Comparison of ENCODE assay signal across 30 cellular contexts in the genomic region with DNA sequence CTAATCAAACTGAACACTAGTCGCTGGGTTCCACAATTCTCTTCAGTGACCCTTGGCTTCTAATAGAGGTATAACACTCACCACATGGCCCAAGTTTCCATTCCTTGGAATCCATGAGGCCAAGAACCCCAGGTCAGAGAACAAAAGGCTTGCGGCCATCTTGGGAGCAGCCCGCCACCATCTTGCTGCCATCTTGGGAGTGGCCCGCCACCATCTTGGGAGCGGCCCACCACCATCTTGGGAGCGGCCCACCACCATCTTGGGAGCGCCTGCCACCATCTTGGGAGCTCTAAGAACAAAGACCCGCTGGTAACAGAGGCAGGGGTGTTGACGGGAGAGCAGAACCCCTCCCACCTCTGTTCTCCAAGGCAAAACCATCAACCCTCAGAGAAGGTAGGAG.
"Had no signal": no experiment of that assay in that cellular context is flagged by ENCODE, and none has a peak within 500 bp of the region (broad histone marks: within the 10 kb centered on the region; RNA-seq: fewer than 3 reads in every experiment).

No MANE protein-coding gene starts in this region.

- H2AFZ ChIP-seq: parathyroid adenoma had no signal

- H3K79me2 ChIP-seq: parathyroid adenoma had no signal

- H3K9me3 Mint-ChIP-seq: naive thymus-derived CD8-positive, alpha-beta T cell; natural killer cell treated with Interleukin-12 subunit alpha and Interleukin-12 subunit beta and Interleukin-15 and Interleukin-18, amount 100 ng/mL, for 72 hours; nephron progenitor cell; neural crest cell; stimulated activated naive B cell treated with anti-CD40 and anti-IgM and Interleukin-4, amounts not matched to agents 10 μg/mL and 1 μg/mL and 100 μg/mL, for 72 hours; stimulated activated naive CD8-positive, alpha-beta T cell treated with anti-CD3 and anti-CD28 coated beads, Interleukin-15, Interleukin-2, amounts not matched to agents 100 ng/mL and 50 ng/mL, for 24 hours; type B pancreatic cell had no signal

- H3K36me3 Mint-ChIP-seq: naive B cell; naive thymus-derived CD8-positive, alpha-beta T cell; natural killer cell treated with Interleukin-12 subunit alpha and Interleukin-12 subunit beta and Interleukin-15 and Interleukin-18, amount 100 ng/mL, for 72 hours; stimulated activated naive B cell treated with anti-CD40 and anti-IgM and Interleukin-4, amounts not matched to agents 10 μg/mL and 1 μg/mL and 100 μg/mL, for 72 hours; type B pancreatic cell had no signal

- H3K36me3 ChIP-seq: ovary, spleen, stomach, tibial artery, transverse colon, upper lobe of right lung, uterus had no signal

- H3K9me3 ChIP-seq: ovary, psoas muscle, spleen, stomach, tibial artery, transverse colon, upper lobe of right lung, uterus had no signal

- H3K9ac ChIP-seq: parathyroid adenoma had no signal

- H3K27ac ChIP-seq: ovary, parathyroid adenoma, psoas muscle, skin epidermis, spleen, stomach, tibial artery, transverse colon, upper lobe of right lung, uterus had no signal

- H3K4me2 ChIP-seq: smooth muscle cell had no signal

- H3K4me1 ChIP-seq: parathyroid adenoma, psoas muscle, spleen, stomach, tibial artery, transverse colon, upper lobe of right lung, uterus had no signal

- ATAC-seq: naive thymus-derived CD8-positive, alpha-beta T cell; natural killer cell treated with Interleukin-12 subunit alpha and Interleukin-12 subunit beta and Interleukin-15 and Interleukin-18, amount 100 ng/mL, for 72 hours; psoas muscle; right cardiac atrium; sciatic nerve; stimulated activated naive B cell treated with anti-CD40 and anti-IgM and Interleukin-4, amounts not matched to agents 10 μg/mL and 1 μg/mL and 100 μg/mL, for 72 hours; upper lobe of right lung had no signal

- H3K27ac Mint-ChIP-seq: naive B cell; naive thymus-derived CD8-positive, alpha-beta T cell; natural killer cell treated with Interleukin-12 subunit alpha and Interleukin-12 subunit beta and Interleukin-15 and Interleukin-18, amount 100 ng/mL, for 72 hours; progenitor cell of endocrine pancreas; stimulated activated naive B cell treated with anti-CD40 and anti-IgM and Interleukin-4, amounts not matched to agents 10 μg/mL and 1 μg/mL and 100 μg/mL, for 72 hours; stimulated activated naive CD8-positive, alpha-beta T cell treated with anti-CD3 and anti-CD28 coated beads, Interleukin-15, Interleukin-2, amounts not matched to agents 100 ng/mL and 50 ng/mL, for 24 hours; type B pancreatic cell had no signal

- H3K4me3 ChIP-seq: ovary, psoas muscle, skin epidermis, smooth muscle cell, spleen, stomach, tibial artery, transverse colon, upper lobe of right lung, uterus had no signal

- H3K4me3 Mint-ChIP-seq: naive B cell; naive thymus-derived CD8-positive, alpha-beta T cell; natural killer cell treated with Interleukin-12 subunit alpha and Interleukin-12 subunit beta and Interleukin-15 and Interleukin-18, amount 100 ng/mL, for 72 hours; nephron progenitor cell; neural crest cell; stimulated activated naive B cell treated with anti-CD40 and anti-IgM and Interleukin-4, amounts not matched to agents 10 μg/mL and 1 μg/mL and 100 μg/mL, for 72 hours; stimulated activated naive CD8-positive, alpha-beta T cell treated with anti-CD3 and anti-CD28 coated beads, Interleukin-15, Interleukin-2, amounts not matched to agents 100 ng/mL and 50 ng/mL, for 24 hours; type B pancreatic cell had no signal

- H3K4me1 Mint-ChIP-seq: naive B cell; naive thymus-derived CD8-positive, alpha-beta T cell; stimulated activated naive B cell treated with anti-CD40 and anti-IgM and Interleukin-4, amounts not matched to agents 10 μg/mL and 1 μg/mL and 100 μg/mL, for 72 hours had no signal

- DNase-seq: naive B cell; naive thymus-derived CD8-positive, alpha-beta T cell; nephron progenitor cell; occipital lobe; ovary; posterior cingulate gyrus; psoas muscle; right cardiac atrium; spleen; stimulated activated CD4-positive, alpha-beta T cell treated with anti-CD3 and anti-CD28 coated beads, Interleukin-12 subunit alpha, Interleukin-12 subunit beta, amount 100 ng/mL, for 4 hours; stimulated activated CD4-positive, alpha-beta T cell treated with anti-CD3 and anti-CD28 coated beads, Interleukin-1b, Interleukin-23, amount 100 ng/mL, for 48 hours; stimulated activated CD4-positive, alpha-beta T cell treated with anti-CD3 and anti-CD28 coated beads, Interleukin-4, amount 100 ng/mL, for 1 hour; stimulated activated CD4-positive, alpha-beta T cell treated with anti-CD3 and anti-CD28 coated beads, Interleukin-4, amount 100 ng/mL, for 4 hours; stimulated activated CD8-positive, alpha-beta memory T cell treated with anti-CD3 and anti-CD28 coated beads, Interleukin-4, amount 100 ng/mL, for 48 hours; stimulated activated naive B cell treated with anti-CD40 and anti-IgM and Interleukin-4, amounts not matched to agents 10 μg/mL and 1 μg/mL and 100 μg/mL, for 72 hours; stimulated activated naive CD4-positive, alpha-beta T cell treated with Interleukin-2 at 50 U/mL for 16 hours; stomach; tibial artery; transverse colon; upper lobe of right lung; uterus had no signal

- H3K27me3 ChIP-seq: ovary, transverse colon, upper lobe of right lung, uterus had no signal
